In the genomic region with DNA sequence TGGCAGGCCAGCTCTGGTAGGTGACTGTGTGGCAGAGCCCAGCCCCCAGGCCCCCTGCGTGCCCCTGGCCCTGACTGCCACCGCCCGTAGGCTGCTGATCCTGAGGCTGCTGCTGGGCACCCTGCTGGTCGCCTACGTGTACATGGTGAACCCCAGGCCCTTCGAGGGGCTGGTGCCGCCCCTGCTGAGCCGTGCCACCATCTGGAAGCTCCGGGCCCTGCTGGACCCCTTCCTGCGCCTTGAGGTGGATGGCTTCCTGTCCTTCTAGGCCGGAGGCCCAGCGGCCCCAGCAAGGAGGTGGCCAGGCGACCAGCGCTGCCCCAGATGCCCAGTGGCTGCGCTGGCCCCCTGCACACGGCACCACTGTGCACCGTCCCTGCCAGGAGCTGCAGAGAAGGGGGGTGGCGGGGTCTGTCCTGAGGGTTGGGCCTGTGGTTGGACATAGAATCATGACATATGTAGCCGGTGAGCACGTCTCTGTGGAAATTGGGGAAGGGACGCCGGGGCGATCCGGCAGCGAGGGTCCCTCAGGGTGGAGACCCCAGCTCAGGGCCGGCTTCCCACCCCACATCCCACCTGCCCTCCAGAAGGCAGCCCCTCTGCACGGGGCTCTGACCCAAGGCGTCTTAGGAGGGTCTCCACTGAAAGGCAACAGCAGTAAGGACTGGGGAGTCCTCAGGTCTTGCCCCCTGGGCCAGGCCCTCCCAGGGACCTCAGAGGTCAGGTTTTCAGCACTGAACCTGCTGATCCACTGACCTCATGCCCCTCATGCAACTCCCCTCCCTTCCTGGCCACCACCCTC, we compare ENCODE assay signal across 22 cellular contexts.
"Had no signal": no experiment of that assay in that cellular context is flagged by ENCODE, and none has a peak within 500 bp of the region (broad histone marks: within the 10 kb centered on the region; RNA-seq: fewer than 3 reads in every experiment).

No MANE protein-coding gene starts in this region.

- H3K4me1 ChIP-seq: gastroesophageal sphincter, heart right ventricle, right atrium auricular region had no signal

- H3K9me3 ChIP-seq: gastroesophageal sphincter, heart right ventricle, right atrium auricular region had no signal

- H3K27me3 ChIP-seq: gastroesophageal sphincter, right atrium auricular region had no signal

- H3K4me3 Mint-ChIP-seq: activated B cell treated with CpG ODN at 0.5 μM for 24 hours; activated CD8-positive, alpha-beta T cell treated with anti-CD3 and anti-CD28 coated beads for 36 hours; activated naive CD8-positive, alpha-beta T cell treated with anti-CD3 and anti-CD28 coated beads, Interleukin-2, amount 10 ng/mL, durations not matched to agents 7 days and 5 days; brain; naive thymus-derived CD8-positive, alpha-beta T cell; type B pancreatic cell had no signal

- ATAC-seq: activated CD8-positive, alpha-beta T cell treated with anti-CD3 and anti-CD28 coated beads for 36 hours; gastroesophageal sphincter; heart right ventricle; left cardiac atrium; naive thymus-derived CD8-positive, alpha-beta T cell had no signal

- H3K27me3 Mint-ChIP-seq: activated B cell treated with CpG ODN at 0.5 μM for 24 hours; activated CD8-positive, alpha-beta T cell treated with anti-CD3 and anti-CD28 coated beads for 36 hours; activated naive CD8-positive, alpha-beta T cell treated with anti-CD3 and anti-CD28 coated beads, Interleukin-2, amount 10 ng/mL, durations not matched to agents 7 days and 5 days; brain; naive thymus-derived CD8-positive, alpha-beta T cell; progenitor cell of endocrine pancreas; type B pancreatic cell had no signal

- DNase-seq: activated B cell treated with CpG ODN at 0.5 μM for 24 hours; activated CD4-positive, alpha-beta T cell treated with anti-CD3 and anti-CD28 coated beads for 48 hours; activated CD8-positive, alpha-beta memory T cell treated with anti-CD3 and anti-CD28 coated beads, Interleukin-2, amount 50 U/mL, for 4 hours; activated CD8-positive, alpha-beta T cell treated with anti-CD3 and anti-CD28 coated beads for 36 hours; activated gamma-delta T cell treated with Interleukin-2 at 50 U/mL for 16 hours; activated naive CD8-positive, alpha-beta T cell treated with anti-CD3 and anti-CD28 coated beads, Interleukin-2, amount 10 ng/mL, durations not matched to agents 7 days and 5 days; dermis blood vessel endothelial cell; erythroblast; heart right ventricle; left cardiac atrium; mammary epithelial cell; small intestine; stimulated activated CD4-positive, alpha-beta T cell treated with anti-CD3 and anti-CD28 coated beads, Interleukin-4, amount 100 ng/mL, for 24 hours; stimulated activated naive CD4-positive, alpha-beta T cell; SW 1271 had no signal

- H3K4me1 Mint-ChIP-seq: activated B cell treated with CpG ODN at 0.5 μM for 24 hours; activated naive CD8-positive, alpha-beta T cell treated with anti-CD3 and anti-CD28 coated beads, Interleukin-2, amount 10 ng/mL, durations not matched to agents 7 days and 5 days; brain; naive thymus-derived CD8-positive, alpha-beta T cell had no signal

- H3K36me3 ChIP-seq: gastroesophageal sphincter, heart right ventricle, right atrium auricular region had no signal

- H3K36me3 Mint-ChIP-seq: activated naive CD8-positive, alpha-beta T cell treated with anti-CD3 and anti-CD28 coated beads, Interleukin-2, amount 10 ng/mL, durations not matched to agents 7 days and 5 days; brain; naive thymus-derived CD8-positive, alpha-beta T cell; type B pancreatic cell had no signal

- H3K4me3 ChIP-seq: gastroesophageal sphincter, heart right ventricle, right atrium auricular region had no signal

- H3K9me3 Mint-ChIP-seq: activated B cell treated with CpG ODN at 0.5 μM for 24 hours; activated CD8-positive, alpha-beta T cell treated with anti-CD3 and anti-CD28 coated beads for 36 hours; activated naive CD8-positive, alpha-beta T cell treated with anti-CD3 and anti-CD28 coated beads, Interleukin-2, amount 10 ng/mL, durations not matched to agents 7 days and 5 days; brain; naive thymus-derived CD8-positive, alpha-beta T cell; type B pancreatic cell had no signal

- H3K27ac Mint-ChIP-seq: activated B cell treated with CpG ODN at 0.5 μM for 24 hours; activated CD8-positive, alpha-beta T cell treated with anti-CD3 and anti-CD28 coated beads for 36 hours; activated naive CD8-positive, alpha-beta T cell treated with anti-CD3 and anti-CD28 coated beads, Interleukin-2, amount 10 ng/mL, durations not matched to agents 7 days and 5 days; brain; naive thymus-derived CD8-positive, alpha-beta T cell; progenitor cell of endocrine pancreas; type B pancreatic cell had no signal

- FAIRE-seq: small intestine, TTC549 had no signal

- H3K27ac ChIP-seq: gastroesophageal sphincter, heart right ventricle, right atrium auricular region had no signal
